8 cellular contexts compared by ENCODE assay signal in genomic region chr22:30386960-30387848, GRCh38. TPM values are rescaled to one million over a fixed set of nuclear protein-coding genes. Genes with fewer than 3 reads are reported as not detected.
DNase-seq lines count a peak whose midpoint lies in the region; ATAC-seq and TF ChIP-seq lines count a peak whose summit lies in the region.

Gene RNF215 (minus strand): TSS chr22:30387411. CDS start chr22:30387313, 98 bp downstream.

- no peaks in the 10 kb centered on the region for H3K27me3 ChIP-seq in mononuclear cell (ENCODE audit: insufficient read depth, low read length)

- peak; percentile 66 for ATAC-seq in HG03442 (IDR thresholded peaks at IDR 0.05; ENCODE audit: unreplicated experiment)

- H3K9me3 ChIP-seq in mononuclear cell (ENCODE audit: low read depth, low read length), result no peaks in the 10 kb centered on the region

- H3K4me3 ChIP-seq in mononuclear cell (ENCODE audit: low read length), result peak within 1 kb of the TSS; percentile 24

- DNase-seq in AML-193 (lab: John Stamatoyannopoulos, UW) (peak; percentile 36 to 60), NOMO-1 treated with dmso at 0.1 percent for 144 hours (lab: John Stamatoyannopoulos, UW; ENCODE audit: unreplicated experiment) (peak; percentile 68), activated T-cell treated with anti-CD3 and anti-CD28 coated beads for 1 hour (ENCODE audit: low read depth) (peak; percentile 72), epidermal melanocyte (ENCODE audit: insufficient read length, low spot score) (peak; percentile 89)
- peak; percentile 70 to 82 for DNase-seq in stimulated activated CD8-positive, alpha-beta memory T cell treated with anti-CD3 and anti-CD28 coated beads, Interleukin-2, amount 100 ng/mL, for 48 hours (ENCODE audit: low read depth in 2 of 2)

- TF ChIP-seq POLR2A in GM19193 (IDR thresholded peaks at IDR 0.05; ENCODE audit: extremely low read depth, insufficient read depth, insufficient read length), result peak; percentile 28

- peaks cover 13% of the 10 kb centered on the region for H3K4me1 ChIP-seq in mononuclear cell (ENCODE audit: insufficient read depth, low read length)

RNA-seq across cellular contexts. Expression of gene RNF215, which starts in this region (rescaled TPM):
- total RNA-seq in mononuclear cell, result 3.3 TPM

Comparison
In these comparisons a context has a peak if more than half of its experiments do, and no peak if none do; other contexts are left out.
1. Peak in every context shown above with its lines: DNase-seq, ATAC-seq and H3K4me3 ChIP-seq.